ENCODE assay signal across 8 cellular contexts in the genomic region with DNA sequence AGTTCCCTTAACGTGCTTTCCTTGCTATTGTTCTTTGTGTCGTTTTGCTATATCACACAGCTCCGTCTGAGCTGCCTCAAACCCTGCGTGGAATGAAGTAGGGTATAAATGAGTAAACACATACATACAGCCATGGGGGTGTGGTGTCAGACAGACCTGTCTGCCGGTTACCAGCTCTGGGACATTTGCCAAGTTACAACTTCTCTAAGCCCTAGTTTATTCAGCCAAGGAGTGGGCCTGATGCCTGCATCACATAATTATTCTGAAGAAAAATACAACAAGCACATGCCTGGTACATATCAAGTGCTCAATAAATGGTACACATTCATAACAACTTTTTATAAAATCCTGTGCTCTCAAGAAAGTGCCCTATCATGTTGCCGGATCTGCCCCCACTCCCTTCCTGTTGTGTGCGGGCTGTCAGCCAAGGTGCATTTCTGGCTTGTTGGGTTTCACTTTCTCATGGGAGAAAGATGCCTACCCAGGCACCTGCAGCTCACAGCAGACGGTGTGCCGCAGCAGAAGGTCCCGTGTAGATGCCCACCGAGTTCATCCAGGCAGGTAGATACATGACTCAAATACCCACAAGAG. TPM values are rescaled to one million over a fixed set of nuclear protein-coding genes. Genes with fewer than 3 reads are reported as not detected.
DNase-seq lines count a peak whose midpoint lies in the region; ATAC-seq and TF ChIP-seq lines count a peak whose summit lies in the region.

No MANE protein-coding gene starts in this region.

- in situ Hi-C loops in GM13976 (cut with MboI; ENCODE audit: low sequenced_read_pairs, unreplicated experiment) = no loop called here

- H4K20me1 ChIP-seq in hepatocyte (ENCODE audit: insufficient read depth, poor library complexity, severe bottlenecking) = no peaks in the 10 kb centered on the region

- peaks cover 9% of the 10 kb centered on the region for H3K4me1 ChIP-seq in hepatocyte (ENCODE audit: insufficient read depth)

- H3K9me2 ChIP-seq in hepatocyte (replicated peaks; ENCODE audit: insufficient read depth) = no peaks in the 10 kb centered on the region

- peak overlapping the region; percentile 66 for H3K27ac ChIP-seq in hepatocyte

- ATAC-seq in HG02642 (IDR thresholded peaks at IDR 0.05; ENCODE audit: poor library complexity, unreplicated experiment) = peak; percentile 74

- H2AFZ ChIP-seq in hepatocyte = no peak overlapping the region

- no peaks in the 10 kb centered on the region for H3K36me3 ChIP-seq in hepatocyte (replicated peaks; ENCODE audit: insufficient read depth, low read depth)

- WGBS in hepatocyte (ENCODE audit: low lambda C conversion rate, missing lambda C conversion rate) = 78% methylated on average over 11 of the region's 11 CpGs

- no peak overlapping the region for H3K4me2 ChIP-seq in hepatocyte

- H3K27me3 ChIP-seq in hepatocyte = no peaks in the 10 kb centered on the region

- TF ChIP-seq CTCF in GM13976 (IDR thresholded peaks at IDR 0.05; ENCODE audit: borderline replicate concordance, control extremely low read depth, extremely low read depth, insufficient read depth, missing control alignments) (no peak), hepatocyte (IDR thresholded peaks at IDR 0.05; ENCODE audit: poor library complexity) (no peak)

- H3K9me3 ChIP-seq in hepatocyte (ENCODE audit: low read depth) = no peaks in the 10 kb centered on the region

- H3K4me3 ChIP-seq in hepatocyte = no peak overlapping the region

- DNase-seq in GM13976 (ENCODE audit: low spot score) = peak; percentile 65
- peak; percentile 92 for DNase-seq in NCI-H2171 (lab: John Stamatoyannopoulos, UW)
- DNase-seq in activated CD8-positive, alpha-beta memory T cell treated with anti-CD3 and anti-CD28 coated beads for 48 hours (ENCODE audit: low read depth in 2 of 3, low spot score in 2 of 3) = peak in 2 of 3 experiments; percentile 17 to 30
- peak; percentile 48 for DNase-seq in hepatocyte (ENCODE audit: low spot score)
- DNase-seq in stimulated activated CD8-positive, alpha-beta memory T cell treated with anti-CD3 and anti-CD28 coated beads, Interleukin-7, amount 100 ng/mL, for 1 hour (ENCODE audit: low read depth in 2 of 2) = peak; percentile 22 to 53
- DNase-seq in medulla oblongata (ENCODE audit: extremely low spot score) = no peak
- DNase-seq in SK-N-DZ (ENCODE audit: low spot score) = no peak

- no peaks in the 10 kb centered on the region for H3K79me2 ChIP-seq in hepatocyte

RNA-seq across cellular contexts. Expression of gene SMPD3, which starts 30.5 kb away (rescaled TPM):
- total RNA-seq in hepatocyte = 6.3 and 8.4 TPM in 2 replicates
- polyA plus RNA-seq in hepatocyte = 5.7 and 9.5 TPM in 2 replicates
- polyA plus RNA-seq in SK-N-DZ (2014; cell fraction: cytosol; rRNA removed) = 10.4 and 13.0 TPM in 2 replicates
- 16.0 and 20.8 TPM in 2 replicates for polyA plus RNA-seq in SK-N-DZ (2014; cell fraction: nucleus; rRNA removed)

Comparison
In these comparisons a context has a peak if more than half of its experiments do, and no peak if none do; other contexts are left out.
1. DNase-seq: peak in GM13976 (single experiment), NCI-H2171 (single experiment), activated CD8-positive, alpha-beta memory T cell treated with anti-CD3 and anti-CD28 coated beads for 48 hours (2 of 3), hepatocyte (single experiment) and stimulated activated CD8-positive, alpha-beta memory T cell treated with anti-CD3 and anti-CD28 coated beads, Interleukin-7, amount 100 ng/mL, for 1 hour (2 of 2); none in medulla oblongata (single experiment) and SK-N-DZ (single experiment).